ENCODE assay signal across 29 cellular contexts in genomic region chr14:95078841-95079240, GRCh38.
"Had no signal": no experiment of that assay in that cellular context is flagged by ENCODE, and none has a peak within 500 bp of the region (broad histone marks: within the 10 kb centered on the region; RNA-seq: fewer than 3 reads in every experiment).

No MANE protein-coding gene starts in this region.

- H3K27me3 ChIP-seq: esophagus squamous epithelium, ovary, sigmoid colon, stomach, tibial artery had no signal

- H3K4me3 ChIP-seq: esophagus squamous epithelium, heart right ventricle, lung, ovary, prostate gland, sigmoid colon, stomach, tibial artery had no signal

- H3K9me3 ChIP-seq: esophagus squamous epithelium, neutrophil, ovary, prostate gland, sigmoid colon, stomach, tibial artery had no signal

- H3K4me3 Mint-ChIP-seq: activated B cell treated with CpG ODN at 0.5 μM for 24 hours; activated CD4-positive, alpha-beta T cell treated with anti-CD3 and anti-CD28 coated beads for 36 hours; activated naive CD8-positive, alpha-beta T cell; activated T-cell treated with anti-CD3 and anti-CD28 coated beads, Interleukin-2, amount 50 U/mL, for 72 hours; central memory CD8-positive, alpha-beta T cell; dendritic cell treated with granulocyte-macrophage colony-stimulating factor and Interleukin-4, amounts not matched to agents 40 ng/mL and 50 ng/mL, for 4 days; immature natural killer cell; nephron; stimulated activated memory B cell treated with anti-CD40 and anti-IgM and Interleukin-4, amounts not matched to agents 10 μg/mL and 1 μg/mL and 100 μg/mL, for 72 hours had no signal

- DNase-seq: activated B cell treated with CpG ODN at 0.5 μM for 24 hours; activated CD4-positive, alpha-beta T cell treated with anti-CD3 and anti-CD28 coated beads for 36 hours; activated naive CD4-positive, alpha-beta T cell; activated T-cell treated with anti-CD3 and anti-CD28 coated beads for 4 hours; activated T-cell treated with anti-CD3 and anti-CD28 coated beads, Interleukin-2, amount 50 U/mL, for 72 hours; anterior cingulate cortex; esophagus squamous epithelium; foreskin melanocyte; heart right ventricle; immature natural killer cell; mesendoderm; ovary; retina; sigmoid colon; small intestine; stimulated activated CD4-positive, alpha-beta T cell treated with anti-CD3 and anti-CD28 coated beads, Interleukin-4, amount 100 ng/mL, for 4 hours; stimulated activated CD8-positive, alpha-beta memory T cell treated with anti-CD3 and anti-CD28 coated beads, Interleukin-4, amount 100 ng/mL, for 48 hours; stomach; T-helper 2 cell; tibial artery had no signal

- H3K4me1 Mint-ChIP-seq: activated B cell treated with CpG ODN at 0.5 μM for 24 hours; activated CD4-positive, alpha-beta T cell treated with anti-CD3 and anti-CD28 coated beads for 36 hours; immature natural killer cell; nephron; stimulated activated memory B cell treated with anti-CD40 and anti-IgM and Interleukin-4, amounts not matched to agents 10 μg/mL and 1 μg/mL and 100 μg/mL, for 72 hours had no signal

- H3K36me3 ChIP-seq: esophagus squamous epithelium, heart right ventricle, neutrophil, ovary, prostate gland, sigmoid colon, stomach, tibial artery had no signal

- H3K27ac ChIP-seq: esophagus squamous epithelium, heart right ventricle, neutrophil, ovary, prostate gland, sigmoid colon, stomach, tibial artery had no signal

- ATAC-seq: activated CD4-positive, alpha-beta T cell treated with anti-CD3 and anti-CD28 coated beads for 36 hours; activated T-cell treated with anti-CD3 and anti-CD28 coated beads, Interleukin-2, amount 50 U/mL, for 72 hours; heart right ventricle; left lobe of liver; stimulated activated memory B cell treated with anti-CD40 and anti-IgM and Interleukin-4, amounts not matched to agents 10 μg/mL and 1 μg/mL and 100 μg/mL, for 72 hours had no signal

- FAIRE-seq: small intestine had no signal

- H3K27me3 Mint-ChIP-seq: activated naive CD8-positive, alpha-beta T cell had no signal

- H3K27ac Mint-ChIP-seq: activated B cell treated with CpG ODN at 0.5 μM for 24 hours; activated CD4-positive, alpha-beta T cell treated with anti-CD3 and anti-CD28 coated beads for 36 hours; activated naive CD8-positive, alpha-beta T cell; activated T-cell treated with anti-CD3 and anti-CD28 coated beads, Interleukin-2, amount 50 U/mL, for 72 hours; dendritic cell treated with granulocyte-macrophage colony-stimulating factor and Interleukin-4, amounts not matched to agents 40 ng/mL and 50 ng/mL, for 4 days; nephron; stimulated activated memory B cell treated with anti-CD40 and anti-IgM and Interleukin-4, amounts not matched to agents 10 μg/mL and 1 μg/mL and 100 μg/mL, for 72 hours had no signal

- H3K4me1 ChIP-seq: esophagus squamous epithelium, prostate gland, sigmoid colon, tibial artery had no signal

- H3K36me3 Mint-ChIP-seq: activated naive CD8-positive, alpha-beta T cell; stimulated activated memory B cell treated with anti-CD40 and anti-IgM and Interleukin-4, amounts not matched to agents 10 μg/mL and 1 μg/mL and 100 μg/mL, for 72 hours had no signal

- H3K9me3 Mint-ChIP-seq: central memory CD8-positive, alpha-beta T cell; immature natural killer cell; nephron had no signal
